ENCODE assay signal across 34 cellular contexts in genomic region chr2:132758995-132759394, GRCh38.
DNase-seq lines count a peak whose midpoint lies in the region; ATAC-seq, FAIRE-seq and TF ChIP-seq lines count a peak whose summit lies in the region.
"Had no signal": no experiment of that assay in that cellular context is flagged by ENCODE, and none has a peak within 500 bp of the region (broad histone marks: within the 10 kb centered on the region; RNA-seq: fewer than 3 reads in every experiment).

No MANE protein-coding gene starts in this region.

- H3K36me3 ChIP-seq in HEK293 (ENCODE audit: control insufficient read depth in 2 of 2, insufficient read depth in 1 of 2, low read length in 2 of 2) (no peaks in the 10 kb centered on the region), K562 (ENCODE audit: control insufficient read depth, insufficient read depth, low read length) (no peaks in the 10 kb centered on the region)
- H3K36me3 ChIP-seq: BE2C; BLaER1; BLaER1 treated with 17β-estradiol and CSF1 and Interleukin-3, amounts not matched to agents 10 nM and 100 nM had no signal

- TF ChIP-seq EP300 in A549 (IDR thresholded peaks at IDR 0.05) = no peak
- TF ChIP-seq EP300 in K562 (IDR thresholded peaks at IDR 0.05; ENCODE audit: low read length) = no peak

- in situ Hi-C loops in K562 (cut with MboI) = no loop called here

- H3K9ac ChIP-seq in K562 (ENCODE audit: insufficient read depth in 1 of 2, low read depth in 2 of 2, low read length in 2 of 2) = no peak overlapping the region
- H3K9ac ChIP-seq: BLaER1; BLaER1 treated with 17β-estradiol and CSF1 and Interleukin-3, amounts not matched to agents 10 nM and 100 nM had no signal

- TF ChIP-seq CTCF in A549 (IDR thresholded peaks at IDR 0.05) = no peak
- no peak for TF ChIP-seq CTCF in HEK293 (tag by site-specific recombination; IDR thresholded peaks at IDR 0.05)
- no peak for TF ChIP-seq CTCF in K562 (IDR thresholded peaks at IDR 0.05 in 2 of 3, conservative IDR thresholded peaks at IDR 0.05 in 1 of 3; ENCODE audit: insufficient read depth in 2 of 3, low read depth in 1 of 3, low read length in 3 of 3)

- CTCF ChIA-PET in A549 (lab: Yijun Ruan, JAX) (no interaction called here), HEK293 (lab: Yijun Ruan, JAX) (no interaction called here), K562 (lab: Yijun Ruan, JAX; ENCODE audit: low intra/inter-chr PET ratio) (no interaction called here)

- H3K27me3 ChIP-seq in K562 (ENCODE audit: control insufficient read depth in 2 of 2, insufficient read depth in 2 of 2, low read length in 2 of 2) = no peaks in the 10 kb centered on the region
- H3K27me3 ChIP-seq: BE2C; BLaER1; BLaER1 treated with 17β-estradiol and CSF1 and Interleukin-3, amounts not matched to agents 10 nM and 100 nM had no signal

- no peak for TF ChIP-seq RAD21 in A549 (conservative IDR thresholded peaks at IDR 0.05 in 1 of 2, IDR thresholded peaks at IDR 0.05 in 1 of 2)
- TF ChIP-seq RAD21 in K562 (CRISPR knock-in tag; conservative IDR thresholded peaks at IDR 0.05 in 1 of 2, IDR thresholded peaks at IDR 0.05 in 1 of 2) = no peak

- no TSS peak for BruUV-seq in K562 (replicated peaks; lab: Mats Ljungman, UMichigan)

- H3K4me2 ChIP-seq in A549 = no peak overlapping the region
- no peak overlapping the region for H3K4me2 ChIP-seq in K562 (ENCODE audit: insufficient read depth, low read length)
- H3K4me2 ChIP-seq: BLaER1; BLaER1 treated with 17β-estradiol and CSF1 and Interleukin-3, amounts not matched to agents 10 nM and 100 nM had no signal

- peaks cover 24% of the 10 kb centered on the region for H3K4me1 ChIP-seq in A549
- H3K4me1 ChIP-seq in HEK293 (ENCODE audit: control insufficient read depth, insufficient read depth, low read length) = no peaks in the 10 kb centered on the region
- no peaks in the 10 kb centered on the region for H3K4me1 ChIP-seq in K562 (replicated peaks in 1 of 2; ENCODE audit: control insufficient read depth in 2 of 2, insufficient read depth in 2 of 2, low read length in 2 of 2)
- H3K4me1 ChIP-seq: BE2C had no signal

- intact Hi-C loops in K562 (cut with micrococcal nuclease) (no loop called here), sciatic nerve (cut with DNase I) (no loop called here)

- no peak for ATAC-seq in A549
- ATAC-seq in K562 = no peak
- ATAC-seq in sciatic nerve = no peak
- no peak for ATAC-seq in GM21576 (IDR thresholded peaks at IDR 0.05; ENCODE audit: unreplicated experiment)
- ATAC-seq in HG03354 (IDR thresholded peaks at IDR 0.05; ENCODE audit: poor library complexity, severe bottlenecking, unreplicated experiment) = no peak
- ATAC-seq: CD8-positive, alpha-beta T cell had no signal

- no peaks in the 10 kb centered on the region for H3K79me2 ChIP-seq in K562 (ENCODE audit: control insufficient read depth, insufficient read depth, low read length)

- DNase-seq in A549 (ENCODE audit: low read depth in 1 of 2, low spot score in 1 of 2) (no peak), K562 (ENCODE audit: extremely low read depth in 1 of 4, low spot score in 3 of 4) (no peak), sciatic nerve (ENCODE audit: low spot score) (no peak), NCI-H1048 (lab: John Stamatoyannopoulos, UW) (no peak)
- DNase-seq: 8988T; ACHN; AML-193; BE2C; C1 segment of cervical spinal cord; Caco-2; Calu3; CD4-positive, alpha-beta memory T cell; CD4-positive, alpha-beta T cell; CD4-positive, CD25-positive, alpha-beta regulatory T cell; CD8-positive, alpha-beta memory T cell; CD8-positive, alpha-beta T cell; COR-L47; DMS 273 treated with DMSO at 0.1 percent for 48 hours; DMS153; DMS53; DMS79; DMS79 treated with DMSO at 0.1 percent for 48 hours; DND-41; EL had no signal

- FAIRE-seq in A549 (lab: Jason Lieb, UNC) = no peak
- FAIRE-seq in K562 (lab: Jason Lieb, UNC) = no peak
- peak; percentile 30 for FAIRE-seq in islet of Langerhans (lab: Jason Lieb, UNC)
- FAIRE-seq: A204.1, D721Med had no signal

- peaks cover 2% of the 10 kb centered on the region for H3K9me1 ChIP-seq in K562 (ENCODE audit: control insufficient read depth, insufficient read depth, low read length)

- POLR2A ChIA-PET in A549 (lab: Yijun Ruan, JAX) (no interaction called here), HEK293 (lab: Yijun Ruan, JAX) (no interaction called here), K562 (lab: Yijun Ruan, JAX) (interaction anchor here (0.7 kb wide), 1 partner anchor 27 kb away, joined by 3 read pairs; no protein-coding TSS in a partner anchor)

- TF ChIP-seq POLR2A in A549 (IDR thresholded peaks at IDR 0.05; ENCODE audit: low read length) = no peak
- no peak for TF ChIP-seq POLR2A in K562 (conservative IDR thresholded peaks at IDR 0.05)

- no peak overlapping the region for H3K4me3 ChIP-seq in A549
- no peak overlapping the region for H3K4me3 ChIP-seq in HEK293 (ENCODE audit: low read depth, low read length)
- no peak overlapping the region for H3K4me3 ChIP-seq in K562
- H3K4me3 ChIP-seq: BLaER1; BLaER1 treated with 17β-estradiol and CSF1 and Interleukin-3, amounts not matched to agents 10 nM and 100 nM had no signal

- H3K27ac ChIP-seq in A549 (no peak overlapping the region), HEK293 (ENCODE audit: extremely low read depth, low read depth, low read length) (no peak overlapping the region), K562 (ENCODE audit: extremely low read depth, low read depth, low read length) (no peak overlapping the region)
- H3K27ac ChIP-seq: 22Rv1; BLaER1; BLaER1 treated with 17β-estradiol and CSF1 and Interleukin-3, amounts not matched to agents 10 nM and 100 nM; C4-2B had no signal

- H3K9me3 ChIP-seq in A549 (no peaks in the 10 kb centered on the region), HEK293 (ENCODE audit: control insufficient read depth, insufficient read depth, low read depth, low read length) (no peaks in the 10 kb centered on the region), K562 (replicated peaks; ENCODE audit: control insufficient read depth, insufficient read depth, low read depth, low read length) (no peaks in the 10 kb centered on the region)
- H3K9me3 ChIP-seq: BE2C, BLaER1 had no signal

- H2AFZ ChIP-seq in K562 (ENCODE audit: low read depth, low read length) = no peak overlapping the region

- no peaks in the 10 kb centered on the region for H4K20me1 ChIP-seq in K562 (replicated peaks; ENCODE audit: control insufficient read depth, insufficient read depth, low read length)
- H4K20me1 ChIP-seq: BLaER1; BLaER1 treated with 17β-estradiol and CSF1 and Interleukin-3, amounts not matched to agents 10 nM and 100 nM had no signal

TF ChIP-seq in A549, 52 proteins besides CTCF, POLR2A, EP300 and RAD21 (continues in another document):
- TF ChIP-seq RCOR1 (IDR thresholded peaks at IDR 0.05; ENCODE audit: low read depth, low read length) = no peak
- no peak for TF ChIP-seq MAX (IDR thresholded peaks at IDR 0.05)
- 0 out of 2 replicates have a peak, but pooled peaks have one; percentile 57 for TF ChIP-seq KDM1A (IDR thresholded peaks at IDR 0.05; ENCODE audit: low read depth)

TF ChIP-seq in HEK293, 187 proteins besides CTCF, POLR2A, EP300 and RAD21:
- TF ChIP-seq ZNF146 (tag by site-specific recombination; IDR thresholded peaks at IDR 0.05) (peak; percentile 62; the same call in 1 of the 2 replicates), ZNF324 (tag by site-specific recombination; IDR thresholded peaks at IDR 0.05) (no peak), ZNF660 (tag by site-specific recombination; IDR thresholded peaks at IDR 0.05) (no peak), ZNF184 (tag by site-specific recombination; IDR thresholded peaks at IDR 0.05) (no peak), SALL2 (tag by site-specific recombination; IDR thresholded peaks at IDR 0.05; ENCODE audit: borderline replicate concordance) (no peak), ZNF2 (tag by site-specific recombination; IDR thresholded peaks at IDR 0.05) (no peak)

TF ChIP-seq in K562, 482 proteins besides CTCF, POLR2A, EP300 and RAD21:
- peak; percentile 17 for TF ChIP-seq RBM25 (IDR thresholded peaks at IDR 0.05; ENCODE audit: low read depth, low read length, severe bottlenecking)
- TF ChIP-seq NR2C2 (CRISPR knock-in tag; IDR thresholded peaks at IDR 0.05) = no peak
- no peak for TF ChIP-seq NR2C2 (tag; IDR thresholded peaks at IDR 0.05)
